8 cellular contexts compared by ENCODE assay signal in genomic region chr14:69713127-69713800, GRCh38. TPM values are rescaled to one million over a fixed set of nuclear protein-coding genes. Genes with fewer than 3 reads are reported as not detected.
DNase-seq lines count a peak whose midpoint lies in the region; ATAC-seq and TF ChIP-seq lines count a peak whose summit lies in the region.

No MANE protein-coding gene starts in this region.

- peaks cover 32% of the 10 kb centered on the region for H3K4me1 ChIP-seq in SJCRH30
- peaks cover 34% of the 10 kb centered on the region for H3K4me1 ChIP-seq in iPS-15b (ENCODE audit: control insufficient read depth, insufficient read depth, low read length)
- peaks cover 28% of the 10 kb centered on the region for H3K4me1 ChIP-seq in effector memory CD4-positive, alpha-beta T cell (ENCODE audit: control insufficient read depth, insufficient read depth, low read length, poor library complexity, severe bottlenecking)

- H3K36me3 ChIP-seq in SJCRH30 (no peaks in the 10 kb centered on the region), iPS-15b (ENCODE audit: control insufficient read depth, insufficient read depth, low read length) (no peaks in the 10 kb centered on the region)
- H3K36me3 ChIP-seq in effector memory CD4-positive, alpha-beta T cell (ENCODE audit: control insufficient read depth, insufficient read depth, low read length): peaks cover 40% of the 10 kb centered on the region

- no peak for DNase-seq in activated T-cell treated with anti-CD3 and anti-CD28 coated beads, Interleukin-2, amount 50 U/mL, for 72 hours
- DNase-seq in activated T-cell treated with anti-CD3 and anti-CD28 coated beads, Interleukin-2, amount 50 U/mL, for 48 hours: no peak
- DNase-seq in SJCRH30: peak; percentile 62 to 79
- no peak for DNase-seq in type B pancreatic cell (ENCODE audit: extremely low spot score, unreplicated experiment)
- no peak for DNase-seq in effector memory CD4-positive, alpha-beta T cell

- H3K36me3 Mint-ChIP-seq in activated T-cell treated with anti-CD3 and anti-CD28 coated beads, Interleukin-2, amount 50 U/mL, for 72 hours (ENCODE audit: insufficient read depth in 2 of 2): peaks cover 6 to 15% of the 10 kb centered on the region in 2 donors
- peaks cover 9% of the 10 kb centered on the region for H3K36me3 Mint-ChIP-seq in type B pancreatic cell

- no peak for ATAC-seq in activated T-cell treated with anti-CD3 and anti-CD28 coated beads, Interleukin-2, amount 50 U/mL, for 72 hours (replicated peaks in 1 of 2)
- ATAC-seq in HG02884 (IDR thresholded peaks at IDR 0.05; ENCODE audit: unreplicated experiment) (no peak), GM21786 (IDR thresholded peaks at IDR 0.05; ENCODE audit: unreplicated experiment) (no peak)

- peaks cover 59% of the 10 kb centered on the region for H3K4me1 Mint-ChIP-seq in activated T-cell treated with anti-CD3 and anti-CD28 coated beads, Interleukin-2, amount 50 U/mL, for 72 hours (ENCODE audit: low read depth)
- H3K4me1 Mint-ChIP-seq in type B pancreatic cell (ENCODE audit: unreplicated experiment): peaks cover 68% of the 10 kb centered on the region

- no peaks in the 10 kb centered on the region for H3K27me3 Mint-ChIP-seq in activated T-cell treated with anti-CD3 and anti-CD28 coated beads, Interleukin-2, amount 50 U/mL, for 72 hours (ENCODE audit: low read depth)
- no peaks in the 10 kb centered on the region for H3K27me3 Mint-ChIP-seq in type B pancreatic cell

- peak overlapping the region; percentile 63 for H3K27ac ChIP-seq in SJCRH30
- no peak overlapping the region for H3K27ac ChIP-seq in effector memory CD4-positive, alpha-beta T cell (ENCODE audit: insufficient read depth, low read length, poor library complexity, severe bottlenecking)

- H3K9me3 ChIP-seq in SJCRH30 (replicated peaks) (no peaks in the 10 kb centered on the region), iPS-15b (ENCODE audit: control insufficient read depth, insufficient read depth, low read length) (no peaks in the 10 kb centered on the region)
- no peaks in the 10 kb centered on the region for H3K9me3 ChIP-seq in effector memory CD4-positive, alpha-beta T cell (ENCODE audit: control insufficient read depth, low read length)

- H3K4me3 ChIP-seq in SJCRH30: no peak overlapping the region
- H3K4me3 ChIP-seq in iPS-15b (ENCODE audit: low read depth, low read length): no peak overlapping the region
- H3K4me3 ChIP-seq in effector memory CD4-positive, alpha-beta T cell (ENCODE audit: insufficient read depth, low read depth, low read length, poor library complexity, severe bottlenecking): no peak overlapping the region

- TF ChIP-seq CTCF in type B pancreatic cell (conservative IDR thresholded peaks at IDR 0.05): peak; percentile 35

- peak overlapping the region; percentile 28 for H3K9ac ChIP-seq in iPS-15b (ENCODE audit: low read depth, low read length)

- no peaks in the 10 kb centered on the region for H3K27me3 ChIP-seq in SJCRH30
- no peaks in the 10 kb centered on the region for H3K27me3 ChIP-seq in iPS-15b (ENCODE audit: control insufficient read depth, insufficient read depth, low read length)
- no peaks in the 10 kb centered on the region for H3K27me3 ChIP-seq in effector memory CD4-positive, alpha-beta T cell (replicated peaks; ENCODE audit: control insufficient read depth, insufficient read depth, low read length, poor library complexity, severe bottlenecking)

- H3K4me3 Mint-ChIP-seq in activated T-cell treated with anti-CD3 and anti-CD28 coated beads, Interleukin-2, amount 50 U/mL, for 72 hours: no peak overlapping the region
- peak overlapping the region; percentile 69 for H3K4me3 Mint-ChIP-seq in type B pancreatic cell

- peak overlapping the region; percentile 91 for H3K27ac Mint-ChIP-seq in activated T-cell treated with anti-CD3 and anti-CD28 coated beads, Interleukin-2, amount 50 U/mL, for 72 hours
- H3K27ac Mint-ChIP-seq in type B pancreatic cell: peak overlapping the region; percentile 88

- no peaks in the 10 kb centered on the region for H3K9me3 Mint-ChIP-seq in activated T-cell treated with anti-CD3 and anti-CD28 coated beads, Interleukin-2, amount 50 U/mL, for 72 hours
- H3K9me3 Mint-ChIP-seq in type B pancreatic cell: no peaks in the 10 kb centered on the region

RNA-seq across cellular contexts. Expression of gene SRSF5, which starts 53.7 kb away (rescaled TPM):
- total RNA-seq in activated T-cell treated with anti-CD3 and anti-CD28 coated beads, Interleukin-2, amount 50 U/mL, for 72 hours: 100 to 1,000 TPM; 417 to 428 TPM
- 144 and 173 TPM in 2 replicates for total RNA-seq in SJCRH30 (2014; rRNA removed; shearing (Covaris generic))
- total RNA-seq in type B pancreatic cell (ENCODE audit: low replicate concordance): 388 and 417 TPM in 2 replicates

Comparison
In these comparisons a context has a peak if more than half of its experiments do, and no peak if none do; other contexts are left out.
1. DNase-seq: peak in SJCRH30 (2 of 2); none in activated T-cell treated with anti-CD3 and anti-CD28 coated beads, Interleukin-2, amount 50 U/mL, for 72 hours (0 of 2), activated T-cell treated with anti-CD3 and anti-CD28 coated beads, Interleukin-2, amount 50 U/mL, for 48 hours (0 of 2), type B pancreatic cell (single experiment) and effector memory CD4-positive, alpha-beta T cell (0 of 3).